Comparison of ENCODE assay signal across 9 cellular contexts in genomic region chr16:154223-155030, GRCh38. TPM values are rescaled to one million over a fixed set of nuclear protein-coding genes. Genes with fewer than 3 reads are reported as not detected.
DNase-seq lines count a peak whose midpoint lies in the region; ATAC-seq and TF ChIP-seq lines count a peak whose summit lies in the region.
"Had no signal": no experiment of that assay in that cellular context is flagged by ENCODE, and none has a peak within 500 bp of the region (broad histone marks: within the 10 kb centered on the region; RNA-seq: fewer than 3 reads in every experiment).

No MANE protein-coding gene starts in this region.

- peaks cover 30% of the 10 kb centered on the region for H3K27me3 ChIP-seq in foreskin keratinocyte

- CTCF ChIA-PET in WTC11 (lab: Charles Lee) = interaction anchor here (0.9 to 2.3 kb wide), 3 partner anchors 26 to 47 kb away, joined by 3 to 8 read pairs (median 4); partner anchors contain the start of gene HBQ1

- H3K27ac Mint-ChIP-seq in WTC11 = no peak overlapping the region

- peaks cover 87% of the 10 kb centered on the region for H3K27me3 Mint-ChIP-seq in WTC11 (ENCODE audit: low read depth)

- H3K9me3 Mint-ChIP-seq in WTC11 = 0 out of 2 replicates have a peak, but pooled peaks cover 3% of the 10 kb centered on the region

- H3K36me3 Mint-ChIP-seq in WTC11 = no peaks in the 10 kb centered on the region

- peak; percentile 39 for DNase-seq in activated CD4-positive, alpha-beta T cell treated with anti-CD3 and anti-CD28 coated beads for 48 hours
- DNase-seq in activated CD4-positive, alpha-beta T cell treated with anti-CD3 and anti-CD28 coated beads, Interleukin-2, amount 50 U/mL, for 4 hours = no peak
- DNase-seq in WTC11 (ENCODE audit: low spot score) = no peak
- no peak for DNase-seq in foreskin keratinocyte
- DNase-seq in posterior cingulate gyrus = peak in 6 of 10 donors; percentile 32 to 89 (median 56)
- no peak for DNase-seq in kidney glomerular epithelial cell (lab: John Stamatoyannopoulos, UW)

- POLR2A ChIA-PET in WTC11 (lab: Charles Lee) = no interaction called here

- H3K4me3 Mint-ChIP-seq in WTC11 = peak overlapping the region; percentile 77

- H3K27ac ChIP-seq in foreskin keratinocyte = no peak overlapping the region

- TF ChIP-seq CTCF in WTC11 (IDR thresholded peaks at IDR 0.05) (no peak), foreskin keratinocyte (conservative IDR thresholded peaks at IDR 0.05) (no peak)

- H3K4me1 Mint-ChIP-seq in WTC11 = peaks cover 4% of the 10 kb centered on the region; the same call in 1 of the 2 replicates

- intact Hi-C loops in posterior cingulate gyrus (cut with DNase I) = no loop called here

- ATAC-seq in WTC11 (peak; percentile 46), foreskin keratinocyte (peak; percentile 59), GM18873 (IDR thresholded peaks at IDR 0.05; ENCODE audit: low FRiP score, unreplicated experiment) (no peak), GM18909 (IDR thresholded peaks at IDR 0.05; ENCODE audit: poor library complexity, unreplicated experiment) (no peak)

- H3K4me1 ChIP-seq in foreskin keratinocyte = no peaks in the 10 kb centered on the region

TF ChIP-seq in WTC11, 78 proteins besides CTCF, POLR2A, EP300 and RAD21:
- TF ChIP-seq E2F4 (CRISPR knock-in tag; IDR thresholded peaks at IDR 0.05; ENCODE audit: borderline replicate concordance, low read depth) (no peak), TCF7 (CRISPR knock-in tag; IDR thresholded peaks at IDR 0.05; ENCODE audit: low read depth) (no peak), ETV6 (CRISPR knock-in tag; IDR thresholded peaks at IDR 0.05) (no peak), FOXP4 (CRISPR knock-in tag; IDR thresholded peaks at IDR 0.05) (no peak), SMAD3 (CRISPR knock-in tag; IDR thresholded peaks at IDR 0.05; ENCODE audit: borderline replicate concordance) (no peak), NFATC4 (CRISPR knock-in tag; IDR thresholded peaks at IDR 0.05) (no peak), E2F1 (CRISPR knock-in tag; IDR thresholded peaks at IDR 0.05) (no peak), ZNF232 (CRISPR knock-in tag; IDR thresholded peaks at IDR 0.05) (no peak), NFE2L1 (CRISPR knock-in tag; IDR thresholded peaks at IDR 0.05) (no peak), KAT7 (CRISPR knock-in tag; IDR thresholded peaks at IDR 0.05; ENCODE audit: borderline replicate concordance) (no peak), CREM (CRISPR knock-in tag; IDR thresholded peaks at IDR 0.05) (no peak), FOXJ3 (CRISPR knock-in tag; IDR thresholded peaks at IDR 0.05; ENCODE audit: borderline replicate concordance) (no peak), ATF3 (CRISPR knock-in tag; conservative IDR thresholded peaks at IDR 0.05) (no peak), ZNF423 (CRISPR knock-in tag; IDR thresholded peaks at IDR 0.05) (no peak)

RNA-seq across cellular contexts. Expression of gene HBZ, which starts 2.0 kb away (rescaled TPM):
- total RNA-seq in WTC11 (2021) (0.41 to 0.53 TPM (median 0.52 TPM) in 3 replicates), foreskin keratinocyte (not detected in 2 replicates)
- polyA plus RNA-seq in foreskin keratinocyte = 0.07 TPM in 1 of 2 replicates, not detected in the other
- total RNA-seq: temporal lobe had no signal

RNA-seq across cellular contexts. Expression of gene HBM, which starts 11.4 kb away (rescaled TPM):
- total RNA-seq in WTC11 (2021) = not detected in 3 replicates
- total RNA-seq in foreskin keratinocyte = not detected in 2 replicates
- not detected in 2 replicates for polyA plus RNA-seq in foreskin keratinocyte

RNA-seq across cellular contexts. Expression of gene NPRL3, which starts 16.0 kb away (rescaled TPM):
- total RNA-seq in WTC11 (2021) (41.1 to 47.9 TPM (median 45.7 TPM) in 3 replicates), foreskin keratinocyte (15.9 and 16.7 TPM in 2 replicates)
- polyA plus RNA-seq in foreskin keratinocyte = 26.2 and 28.4 TPM in 2 replicates

RNA-seq across cellular contexts. Expression of gene HBA2, which starts 18.2 kb away (rescaled TPM):
- total RNA-seq in WTC11 (2021) (1.8 to 2.6 TPM (median 2.4 TPM) in 3 replicates), foreskin keratinocyte (not detected in 2 replicates)
- not detected in 2 replicates for polyA plus RNA-seq in foreskin keratinocyte

RNA-seq across cellular contexts. Expression of gene HBA1, which starts 22.1 kb away (rescaled TPM):
- total RNA-seq in WTC11 (2021) = 2.1 to 3.4 TPM (median 3.1 TPM) in 3 replicates
- total RNA-seq in foreskin keratinocyte = not detected in 2 replicates
- polyA plus RNA-seq in foreskin keratinocyte = 0.41 TPM in 1 of 2 replicates, not detected in the other

Comparison
In these comparisons a context has a peak if more than half of its experiments do, and no peak if none do; other contexts are left out.
1. DNase-seq: peak in activated CD4-positive, alpha-beta T cell treated with anti-CD3 and anti-CD28 coated beads for 48 hours (single experiment) and posterior cingulate gyrus (6 of 10); none in activated CD4-positive, alpha-beta T cell treated with anti-CD3 and anti-CD28 coated beads, Interleukin-2, amount 50 U/mL, for 4 hours (0 of 2), WTC11 (single experiment), foreskin keratinocyte (0 of 2) and kidney glomerular epithelial cell (single experiment).
2. ATAC-seq: peak in WTC11 (single experiment) and foreskin keratinocyte (single experiment); none in GM18873 (single experiment) and GM18909 (single experiment).